8 cellular contexts compared by ENCODE assay signal in genomic region chr7:32494946-32495297, GRCh38. TPM values are rescaled to one million over a fixed set of nuclear protein-coding genes. Genes with fewer than 3 reads are reported as not detected.
DNase-seq lines count a peak whose midpoint lies in the region; ATAC-seq and TF ChIP-seq lines count a peak whose summit lies in the region.

No MANE protein-coding gene starts in this region.

- H3K9me3 Mint-ChIP-seq in stimulated activated naive CD8-positive, alpha-beta T cell treated with anti-CD3 and anti-CD28 coated beads, Interleukin-15, Interleukin-2, amounts not matched to agents 100 ng/mL and 50 ng/mL, for 24 hours: no peaks in the 10 kb centered on the region
- H3K9me3 Mint-ChIP-seq in chondrocyte (ENCODE audit: low read depth): no peaks in the 10 kb centered on the region

- no peaks in the 10 kb centered on the region for H3K27me3 Mint-ChIP-seq in stimulated activated naive CD8-positive, alpha-beta T cell treated with anti-CD3 and anti-CD28 coated beads, Interleukin-15, Interleukin-2, amounts not matched to agents 100 ng/mL and 50 ng/mL, for 24 hours
- H3K27me3 Mint-ChIP-seq in chondrocyte (ENCODE audit: low read depth): no peaks in the 10 kb centered on the region

- peak overlapping the region; percentile 72 for H3K4me3 ChIP-seq in HUES6 (ENCODE audit: low read depth, low read length)
- peak overlapping the region; percentile 77 to 88 for H3K4me3 ChIP-seq in muscle layer of colon (ENCODE audit: low read depth in 1 of 2, low read length in 2 of 2)

- H3K4me1 Mint-ChIP-seq in stimulated activated naive CD8-positive, alpha-beta T cell treated with anti-CD3 and anti-CD28 coated beads, Interleukin-15, Interleukin-2, amounts not matched to agents 100 ng/mL and 50 ng/mL, for 24 hours (ENCODE audit: low read depth): peaks cover 54% of the 10 kb centered on the region
- H3K4me1 Mint-ChIP-seq in chondrocyte (ENCODE audit: low read depth): peaks cover 30% of the 10 kb centered on the region

- H3K9ac ChIP-seq in HUES6 (ENCODE audit: low read length) (peak overlapping the region; percentile 69), muscle layer of colon (ENCODE audit: low read length) (peak overlapping the region; percentile 84)

- H3K9me3 ChIP-seq in HUES6 (ENCODE audit: control insufficient read depth, insufficient read depth, low read depth, low read length): peaks cover 3% of the 10 kb centered on the region; the same call in 1 of the 2 replicates
- H3K9me3 ChIP-seq in muscle layer of colon (ENCODE audit: low read length): no peaks in the 10 kb centered on the region

- peak overlapping the region; percentile 97 for H3K4me3 Mint-ChIP-seq in stimulated activated naive CD8-positive, alpha-beta T cell treated with anti-CD3 and anti-CD28 coated beads, Interleukin-15, Interleukin-2, amounts not matched to agents 100 ng/mL and 50 ng/mL, for 24 hours
- H3K4me3 Mint-ChIP-seq in chondrocyte (ENCODE audit: unreplicated experiment): peak overlapping the region; percentile 90

- H3K36me3 ChIP-seq in HUES6 (ENCODE audit: control insufficient read depth, insufficient read depth, low read length) (peaks cover 2% of the 10 kb centered on the region; the same call in 1 of the 2 replicates), muscle layer of colon (ENCODE audit: insufficient read depth, low read length) (no peaks in the 10 kb centered on the region)

- DNase-seq in stimulated activated naive CD8-positive, alpha-beta T cell treated with anti-CD3 and anti-CD28 coated beads, Interleukin-15, Interleukin-2, amounts not matched to agents 100 U/mL and 50 U/mL, for 24 hours: no peak
- DNase-seq in chondrocyte (ENCODE audit: low spot score) (no peak), DMS 273 (lab: John Stamatoyannopoulos, UW; ENCODE audit: unreplicated experiment) (no peak), NCI-H1092 treated with DMSO at 0.1 percent for 48 hours (lab: John Stamatoyannopoulos, UW) (no peak), glomerular visceral epithelial cell (ENCODE audit: extremely low spot score) (no peak)

- H3K27ac ChIP-seq in HUES6 (ENCODE audit: low read depth, low read length) (0 out of 2 replicates have a peak overlapping the region, but pooled peaks have one; percentile 16), muscle layer of colon (ENCODE audit: low read depth, low read length) (peak overlapping the region; percentile 83)

- no peaks in the 10 kb centered on the region for H3K27me3 ChIP-seq in HUES6 (ENCODE audit: control insufficient read depth, insufficient read depth, low read length)
- H3K27me3 ChIP-seq in muscle layer of colon (ENCODE audit: control insufficient read depth in 1 of 2, insufficient read depth in 2 of 2, low read length in 2 of 2): no peaks in the 10 kb centered on the region

- H3K27ac Mint-ChIP-seq in stimulated activated naive CD8-positive, alpha-beta T cell treated with anti-CD3 and anti-CD28 coated beads, Interleukin-15, Interleukin-2, amounts not matched to agents 100 ng/mL and 50 ng/mL, for 24 hours: peak overlapping the region; percentile 97
- peak overlapping the region; percentile 95 for H3K27ac Mint-ChIP-seq in chondrocyte (ENCODE audit: unreplicated experiment)

- ATAC-seq in stimulated activated naive CD8-positive, alpha-beta T cell treated with anti-CD3 and anti-CD28 coated beads, Interleukin-15, Interleukin-2, amounts not matched to agents 100 U/mL and 50 U/mL, for 24 hours: no peak

- peaks cover 24% of the 10 kb centered on the region for H3K36me3 Mint-ChIP-seq in stimulated activated naive CD8-positive, alpha-beta T cell treated with anti-CD3 and anti-CD28 coated beads, Interleukin-15, Interleukin-2, amounts not matched to agents 100 ng/mL and 50 ng/mL, for 24 hours (ENCODE audit: low read depth)
- H3K36me3 Mint-ChIP-seq in chondrocyte (ENCODE audit: low read depth): peaks cover 2% of the 10 kb centered on the region

- TF ChIP-seq CTCF in chondrocyte (IDR thresholded peaks at IDR 0.05): peak; percentile 5

- H3K4me1 ChIP-seq in HUES6 (ENCODE audit: control insufficient read depth, insufficient read depth, low read length): peaks cover 6% of the 10 kb centered on the region; the same call in 1 of the 2 replicates
- peaks cover 13% of the 10 kb centered on the region for H3K4me1 ChIP-seq in muscle layer of colon (ENCODE audit: insufficient read depth, low read length)

RNA-seq across cellular contexts. Expression of gene AVL9, which starts 0.4 kb away (rescaled TPM):
- total RNA-seq in chondrocyte: 27.2 to 30.4 TPM (median 27.9 TPM) in 3 replicates

RNA-seq across cellular contexts. Expression of gene LSM5, which starts 4.7 kb away (rescaled TPM):
- total RNA-seq in chondrocyte: 27.5 to 51.3 TPM (median 32.7 TPM) in 3 replicates
